Comparison of ENCODE assay signal across 1 cellular context in the genomic region with DNA sequence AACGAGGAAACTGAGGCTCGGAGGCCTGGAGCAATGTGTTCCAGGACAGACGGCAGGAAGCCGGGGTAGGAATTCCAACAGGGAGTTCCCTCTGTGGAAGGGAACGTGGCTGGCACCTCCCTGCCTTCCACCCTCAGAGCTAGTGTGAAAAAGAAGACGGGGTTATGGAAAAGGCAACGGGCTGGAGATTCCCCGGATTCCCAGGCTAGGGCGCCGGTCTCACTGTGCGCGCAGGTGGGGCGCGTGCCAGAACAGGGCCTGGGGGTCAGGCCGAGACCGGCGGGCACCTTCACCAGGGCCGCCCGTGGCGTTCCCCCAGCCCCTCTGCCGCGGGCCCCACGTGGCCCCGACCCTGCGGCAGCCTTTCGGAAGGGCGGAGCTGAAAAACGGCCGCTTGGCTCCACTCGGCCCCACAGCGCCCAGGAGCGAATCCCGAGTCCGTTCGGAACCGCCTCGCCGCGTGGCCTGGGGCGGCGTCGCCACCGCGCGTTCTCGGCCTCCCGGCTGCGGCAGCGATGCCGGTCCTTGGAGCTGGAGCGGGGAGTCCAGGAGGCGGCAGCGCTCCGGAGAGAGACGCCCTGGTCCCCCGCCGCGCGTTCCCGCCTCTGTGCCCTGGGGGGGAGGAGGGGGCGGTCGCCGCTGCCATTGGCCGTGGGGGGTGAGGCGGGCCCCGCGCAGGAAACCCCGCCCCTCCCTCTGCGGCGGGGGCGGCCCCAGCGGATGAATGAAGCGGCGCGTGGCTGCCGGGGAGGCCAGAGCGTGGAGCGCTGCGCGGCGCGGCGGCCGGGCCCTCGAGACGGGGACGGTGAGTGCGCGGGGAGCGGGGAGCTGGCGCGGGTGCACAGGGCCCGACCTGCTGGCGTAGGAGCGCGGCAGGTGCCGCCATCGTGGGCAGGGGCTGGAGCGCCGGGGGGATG.
TF ChIP-seq lines count a peak whose summit lies in the region.

SLCO4A1 (plus strand) TSS at position 755 of the 917 bp plus-strand sequence. CDS start 13,952 bp downstream, outside the sequence.

TF ChIP-seq in HepG2, 621 proteins besides CTCF, POLR2A, EP300 and RAD21 (continued from another document and continues in another):
- TF ChIP-seq CREB3 (CRISPR knock-in tag; IDR thresholded peaks at IDR 0.05) = peak; percentile 52
- TF ChIP-seq, protein P1, sequence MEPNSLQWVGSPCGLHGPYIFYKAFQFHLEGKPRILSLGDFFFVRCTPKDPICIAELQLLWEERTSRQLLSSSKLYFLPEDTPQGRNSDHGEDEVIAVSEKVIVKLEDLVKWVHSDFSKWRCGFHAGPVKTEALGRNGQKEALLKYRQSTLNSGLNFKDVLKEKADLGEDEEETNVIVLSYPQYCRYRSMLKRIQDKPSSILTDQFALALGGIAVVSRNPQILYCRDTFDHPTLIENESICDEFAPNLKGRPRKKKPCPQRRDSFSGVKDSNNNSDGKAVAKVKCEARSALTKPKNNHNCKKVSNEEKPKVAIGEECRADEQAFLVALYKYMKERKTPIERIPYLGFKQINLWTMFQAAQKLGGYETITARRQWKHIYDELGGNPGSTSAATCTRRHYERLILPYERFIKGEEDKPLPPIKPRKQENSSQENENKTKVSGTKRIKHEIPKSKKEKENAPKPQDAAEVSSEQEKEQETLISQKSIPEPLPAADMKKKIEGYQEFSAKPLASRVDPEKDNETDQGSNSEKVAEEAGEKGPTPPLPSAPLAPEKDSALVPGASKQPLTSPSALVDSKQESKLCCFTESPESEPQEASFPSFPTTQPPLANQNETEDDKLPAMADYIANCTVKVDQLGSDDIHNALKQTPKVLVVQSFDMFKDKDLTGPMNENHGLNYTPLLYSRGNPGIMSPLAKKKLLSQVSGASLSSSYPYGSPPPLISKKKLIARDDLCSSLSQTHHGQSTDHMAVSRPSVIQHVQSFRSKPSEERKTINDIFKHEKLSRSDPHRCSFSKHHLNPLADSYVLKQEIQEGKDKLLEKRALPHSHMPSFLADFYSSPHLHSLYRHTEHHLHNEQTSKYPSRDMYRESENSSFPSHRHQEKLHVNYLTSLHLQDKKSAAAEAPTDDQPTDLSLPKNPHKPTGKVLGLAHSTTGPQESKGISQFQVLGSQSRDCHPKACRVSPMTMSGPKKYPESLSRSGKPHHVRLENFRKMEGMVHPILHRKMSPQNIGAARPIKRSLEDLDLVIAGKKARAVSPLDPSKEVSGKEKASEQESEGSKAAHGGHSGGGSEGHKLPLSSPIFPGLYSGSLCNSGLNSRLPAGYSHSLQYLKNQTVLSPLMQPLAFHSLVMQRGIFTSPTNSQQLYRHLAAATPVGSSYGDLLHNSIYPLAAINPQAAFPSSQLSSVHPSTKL (CRISPR knock-in tag; IDR thresholded peaks at IDR 0.05) = peak; percentile 67
- 0 out of 2 replicates have a peak, but pooled peaks have one; percentile 60 for TF ChIP-seq SNAPC2 (CRISPR knock-in tag; IDR thresholded peaks at IDR 0.05)
- TF ChIP-seq RARA (CRISPR knock-in tag; IDR thresholded peaks at IDR 0.05) = no peak
- no peak for TF ChIP-seq SRSF9 (IDR thresholded peaks at IDR 0.05; ENCODE audit: borderline replicate concordance, insufficient read depth, low read depth, low read length, poor library complexity, severe bottlenecking)
- peak; percentile 62; the same call in 1 of the 2 replicates for TF ChIP-seq ZNF552 (CRISPR knock-in tag; IDR thresholded peaks at IDR 0.05; ENCODE audit: borderline replicate concordance)
- peak; percentile 85; the same call in 1 of the 2 replicates for TF ChIP-seq KLF15 (CRISPR knock-in tag; IDR thresholded peaks at IDR 0.05; ENCODE audit: borderline replicate concordance)
- peak; percentile 85; the same call in 1 of the 2 replicates for TF ChIP-seq ZNF773 (CRISPR knock-in tag; IDR thresholded peaks at IDR 0.05; ENCODE audit: borderline replicate concordance)
- no peak; the same call in 1 of the 2 replicates for TF ChIP-seq PITX1 (CRISPR knock-in tag; IDR thresholded peaks at IDR 0.05)
- TF ChIP-seq ZNF33B (CRISPR knock-in tag; IDR thresholded peaks at IDR 0.05) = peak; percentile 95
- TF ChIP-seq, protein P2, sequence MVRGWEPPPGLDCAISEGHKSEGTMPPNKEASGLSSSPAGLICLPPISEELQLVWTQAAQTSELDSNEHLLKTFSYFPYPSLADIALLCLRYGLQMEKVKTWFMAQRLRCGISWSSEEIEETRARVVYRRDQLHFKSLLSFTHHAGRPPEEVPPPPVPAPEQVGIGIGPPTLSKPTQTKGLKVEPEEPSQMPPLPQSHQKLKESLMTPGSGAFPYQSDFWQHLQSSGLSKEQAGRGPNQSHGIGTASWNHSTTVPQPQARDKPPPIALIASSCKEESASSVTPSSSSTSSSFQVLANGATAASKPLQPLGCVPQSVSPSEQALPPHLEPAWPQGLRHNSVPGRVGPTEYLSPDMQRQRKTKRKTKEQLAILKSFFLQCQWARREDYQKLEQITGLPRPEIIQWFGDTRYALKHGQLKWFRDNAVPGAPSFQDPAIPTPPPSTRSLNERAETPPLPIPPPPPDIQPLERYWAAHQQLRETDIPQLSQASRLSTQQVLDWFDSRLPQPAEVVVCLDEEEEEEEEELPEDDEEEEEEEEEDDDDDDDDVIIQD (CRISPR knock-in tag; IDR thresholded peaks at IDR 0.05; ENCODE audit: low read depth) = no peak
- TF ChIP-seq PAF1 (CRISPR knock-in tag; IDR thresholded peaks at IDR 0.05) = no peak
- TF ChIP-seq ARNTL (CRISPR knock-in tag; IDR thresholded peaks at IDR 0.05) = peak; percentile 78
- TF ChIP-seq SIN3B (IDR thresholded peaks at IDR 0.05; ENCODE audit: low read length) = no peak
- peak; percentile 99; the same call in 1 of the 2 replicates for TF ChIP-seq DNMT1 (CRISPR knock-in tag; IDR thresholded peaks at IDR 0.05)
- no peak; the same call in 1 of the 2 replicates for TF ChIP-seq HOXA5 (CRISPR knock-in tag; IDR thresholded peaks at IDR 0.05)
- TF ChIP-seq ZNF431 (CRISPR knock-in tag; IDR thresholded peaks at IDR 0.05; ENCODE audit: borderline replicate concordance, low read depth) = no peak; the same call in 1 of the 2 replicates
- peak; percentile 64 for TF ChIP-seq NKX3-1 (CRISPR knock-in tag; IDR thresholded peaks at IDR 0.05)
- TF ChIP-seq ZNF564 (CRISPR knock-in tag; IDR thresholded peaks at IDR 0.05) = peak; percentile 27
- TF ChIP-seq EZH2 (conservative IDR thresholded peaks at IDR 0.05; ENCODE audit: low read depth, low read length) = no peak
- peak; percentile 69; the same call in 1 of the 2 replicates for TF ChIP-seq ZNF232 (CRISPR knock-in tag; IDR thresholded peaks at IDR 0.05; ENCODE audit: borderline replicate concordance)
- TF ChIP-seq ZKSCAN5 (CRISPR knock-in tag; IDR thresholded peaks at IDR 0.05) = no peak
- TF ChIP-seq HNF1B (CRISPR knock-in tag; IDR thresholded peaks at IDR 0.05) = 0 out of 2 replicates have a peak, but pooled peaks have one; percentile 9
- TF ChIP-seq HHEX (CRISPR knock-in tag; IDR thresholded peaks at IDR 0.05) = no peak
- TF ChIP-seq JUNB (CRISPR knock-in tag; IDR thresholded peaks at IDR 0.05; ENCODE audit: borderline replicate concordance) = no peak
- TF ChIP-seq CENPX (CRISPR knock-in tag; IDR thresholded peaks at IDR 0.05) = no peak
- TF ChIP-seq SYNCRIP (IDR thresholded peaks at IDR 0.05; ENCODE audit: insufficient read depth, low read depth, low read length) = no peak
- TF ChIP-seq, protein P3, sequence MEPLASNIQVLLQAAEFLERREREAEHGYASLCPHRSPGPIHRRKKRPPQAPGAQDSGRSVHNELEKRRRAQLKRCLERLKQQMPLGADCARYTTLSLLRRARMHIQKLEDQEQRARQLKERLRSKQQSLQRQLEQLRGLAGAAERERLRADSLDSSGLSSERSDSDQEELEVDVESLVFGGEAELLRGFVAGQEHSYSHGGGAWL (CRISPR knock-in tag; IDR thresholded peaks at IDR 0.05) = peak; percentile 76; the same call in 1 of the 2 replicates
- peak; percentile 49 for TF ChIP-seq SKI (IDR thresholded peaks at IDR 0.05; ENCODE audit: partially characterized antibody)
- no peak for TF ChIP-seq ZNF367 (CRISPR knock-in tag; IDR thresholded peaks at IDR 0.05; ENCODE audit: borderline replicate concordance)
- TF ChIP-seq ZNF83 (CRISPR knock-in tag; IDR thresholded peaks at IDR 0.05; ENCODE audit: borderline replicate concordance) = 0 out of 2 replicates have a peak, but pooled peaks have one; percentile 38
- TF ChIP-seq, protein P4, sequence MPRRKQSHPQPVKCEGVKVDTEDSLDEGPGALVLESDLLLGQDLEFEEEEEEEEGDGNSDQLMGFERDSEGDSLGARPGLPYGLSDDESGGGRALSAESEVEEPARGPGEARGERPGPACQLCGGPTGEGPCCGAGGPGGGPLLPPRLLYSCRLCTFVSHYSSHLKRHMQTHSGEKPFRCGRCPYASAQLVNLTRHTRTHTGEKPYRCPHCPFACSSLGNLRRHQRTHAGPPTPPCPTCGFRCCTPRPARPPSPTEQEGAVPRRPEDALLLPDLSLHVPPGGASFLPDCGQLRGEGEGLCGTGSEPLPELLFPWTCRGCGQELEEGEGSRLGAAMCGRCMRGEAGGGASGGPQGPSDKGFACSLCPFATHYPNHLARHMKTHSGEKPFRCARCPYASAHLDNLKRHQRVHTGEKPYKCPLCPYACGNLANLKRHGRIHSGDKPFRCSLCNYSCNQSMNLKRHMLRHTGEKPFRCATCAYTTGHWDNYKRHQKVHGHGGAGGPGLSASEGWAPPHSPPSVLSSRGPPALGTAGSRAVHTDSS (CRISPR knock-in tag; conservative IDR thresholded peaks at IDR 0.05) = peak; percentile 28; the same call in 1 of the 2 replicates
- TF ChIP-seq CBX5 (CRISPR knock-in tag; IDR thresholded peaks at IDR 0.05; ENCODE audit: borderline replicate concordance) = no peak
- peak; percentile 88 for TF ChIP-seq ZSCAN5A (CRISPR knock-in tag; IDR thresholded peaks at IDR 0.05; ENCODE audit: borderline replicate concordance)
- TF ChIP-seq USF2 (IDR thresholded peaks at IDR 0.05; ENCODE audit: low read depth, low read length) = no peak
- TF ChIP-seq USF2 (CRISPR knock-in tag; IDR thresholded peaks at IDR 0.05; ENCODE audit: borderline replicate concordance) = no peak; the same call in 1 of the 2 replicates
- no peak for TF ChIP-seq NAIF1 (CRISPR knock-in tag; IDR thresholded peaks at IDR 0.05; ENCODE audit: borderline replicate concordance)
- peak; percentile 66; the same call in 1 of the 2 replicates for TF ChIP-seq KAT8 (CRISPR knock-in tag; IDR thresholded peaks at IDR 0.05)
- TF ChIP-seq SRF (IDR thresholded peaks at IDR 0.05; ENCODE audit: low read depth, low read length) = peak; percentile 3; the same call in 1 of the 2 replicates
- peak; percentile 83; the same call in 1 of the 2 replicates for TF ChIP-seq ZNF670 (CRISPR knock-in tag; IDR thresholded peaks at IDR 0.05; ENCODE audit: borderline replicate concordance)
- no peak for TF ChIP-seq SP2 (CRISPR knock-in tag; IDR thresholded peaks at IDR 0.05)
- TF ChIP-seq ZNF350 (CRISPR knock-in tag; IDR thresholded peaks at IDR 0.05; ENCODE audit: borderline replicate concordance, low read depth) = no peak; the same call in 1 of the 2 replicates
- TF ChIP-seq NR1H2 (CRISPR knock-in tag; IDR thresholded peaks at IDR 0.05; ENCODE audit: borderline replicate concordance, low read depth) = peak; percentile 14; the same call in 1 of the 2 replicates
- no peak for TF ChIP-seq MBD4 (IDR thresholded peaks at IDR 0.05; ENCODE audit: borderline replicate concordance, low read length)
- TF ChIP-seq, protein P5, sequence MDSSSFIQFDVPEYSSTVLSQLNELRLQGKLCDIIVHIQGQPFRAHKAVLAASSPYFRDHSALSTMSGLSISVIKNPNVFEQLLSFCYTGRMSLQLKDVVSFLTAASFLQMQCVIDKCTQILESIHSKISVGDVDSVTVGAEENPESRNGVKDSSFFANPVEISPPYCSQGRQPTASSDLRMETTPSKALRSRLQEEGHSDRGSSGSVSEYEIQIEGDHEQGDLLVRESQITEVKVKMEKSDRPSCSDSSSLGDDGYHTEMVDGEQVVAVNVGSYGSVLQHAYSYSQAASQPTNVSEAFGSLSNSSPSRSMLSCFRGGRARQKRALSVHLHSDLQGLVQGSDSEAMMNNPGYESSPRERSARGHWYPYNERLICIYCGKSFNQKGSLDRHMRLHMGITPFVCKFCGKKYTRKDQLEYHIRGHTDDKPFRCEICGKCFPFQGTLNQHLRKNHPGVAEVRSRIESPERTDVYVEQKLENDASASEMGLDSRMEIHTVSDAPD (CRISPR knock-in tag; IDR thresholded peaks at IDR 0.05) = peak; percentile 90; the same call in 1 of the 2 replicates
- TF ChIP-seq ELF3 (CRISPR knock-in tag; IDR thresholded peaks at IDR 0.05) = peak; percentile 72
